Comparison of ENCODE assay signal across 24 cellular contexts in genomic region chr11:28535677-28536076, GRCh38.
"Had no signal": no experiment of that assay in that cellular context is flagged by ENCODE, and none has a peak within 500 bp of the region (broad histone marks: within the 10 kb centered on the region; RNA-seq: fewer than 3 reads in every experiment).

No MANE protein-coding gene starts in this region.

- ATAC-seq: effector memory CD8-positive, alpha-beta T cell; heart left ventricle; left lobe of liver; mucosa of descending colon; naive thymus-derived CD8-positive, alpha-beta T cell; psoas muscle; sciatic nerve; stimulated activated memory B cell treated with anti-CD40 and anti-IgM and Interleukin-4, amounts not matched to agents 10 μg/mL and 1 μg/mL and 100 μg/mL, for 72 hours had no signal

- H3K9me3 Mint-ChIP-seq: dendritic cell treated with granulocyte-macrophage colony-stimulating factor and Interleukin-4, amounts not matched to agents 40 ng/mL and 50 ng/mL, for 4 days; naive thymus-derived CD8-positive, alpha-beta T cell; stimulated activated memory B cell treated with anti-CD40 and anti-IgM and Interleukin-4, amounts not matched to agents 10 μg/mL and 1 μg/mL and 100 μg/mL, for 72 hours had no signal

- FAIRE-seq: colon, frontal cortex, islet of Langerhans had no signal

- H3K4me1 Mint-ChIP-seq: naive thymus-derived CD8-positive, alpha-beta T cell; stimulated activated memory B cell treated with anti-CD40 and anti-IgM and Interleukin-4, amounts not matched to agents 10 μg/mL and 1 μg/mL and 100 μg/mL, for 72 hours had no signal

- H3K27me3 ChIP-seq: heart left ventricle, neutrophil, spleen, testis, tibial nerve had no signal

- H3K4me3 Mint-ChIP-seq: dendritic cell treated with granulocyte-macrophage colony-stimulating factor and Interleukin-4, amounts not matched to agents 40 ng/mL and 50 ng/mL, for 4 days; effector memory CD8-positive, alpha-beta T cell; naive thymus-derived CD8-positive, alpha-beta T cell; stimulated activated memory B cell treated with anti-CD40 and anti-IgM and Interleukin-4, amounts not matched to agents 10 μg/mL and 1 μg/mL and 100 μg/mL, for 72 hours; stimulated activated naive CD8-positive, alpha-beta T cell treated with anti-CD3 and anti-CD28 coated beads, Interleukin-15, Interleukin-2, amounts not matched to agents 100 ng/mL and 50 ng/mL, for 24 hours had no signal

- DNase-seq: effector memory CD8-positive, alpha-beta T cell; erythroblast; heart left ventricle; hypothalamus; kidney glomerular epithelial cell; mucosa of descending colon; naive thymus-derived CD8-positive, alpha-beta T cell; psoas muscle; retina; spleen; stimulated activated CD4-positive, alpha-beta T cell treated with anti-CD3 and anti-CD28 coated beads, Interleukin-15, amount 100 ng/mL, for 24 hours; stimulated activated CD4-positive, alpha-beta T cell treated with anti-CD3 and anti-CD28 coated beads, Interleukin-1b, Interleukin-23, amount 100 ng/mL, for 48 hours; stimulated activated CD4-positive, alpha-beta T cell treated with anti-CD3 and anti-CD28 coated beads, Interleukin-4, amount 100 ng/mL, for 24 hours; testis had no signal

- H3K27ac ChIP-seq: heart left ventricle, neutrophil, psoas muscle, spleen, testis, tibial nerve had no signal

- H3K9me3 ChIP-seq: heart left ventricle, mucosa of descending colon, neutrophil, psoas muscle, spleen, testis, tibial nerve had no signal

- H3K36me3 Mint-ChIP-seq: naive thymus-derived CD8-positive, alpha-beta T cell; stimulated activated memory B cell treated with anti-CD40 and anti-IgM and Interleukin-4, amounts not matched to agents 10 μg/mL and 1 μg/mL and 100 μg/mL, for 72 hours had no signal

- H3K4me3 ChIP-seq: heart left ventricle, mucosa of descending colon, psoas muscle, spleen, testis, tibial nerve had no signal

- H3K4me1 ChIP-seq: heart left ventricle, psoas muscle, spleen, testis, tibial nerve had no signal

- H3K36me3 ChIP-seq: heart left ventricle, neutrophil, spleen, tibial nerve had no signal

- H3K27me3 Mint-ChIP-seq: dendritic cell treated with granulocyte-macrophage colony-stimulating factor and Interleukin-4, amounts not matched to agents 40 ng/mL and 50 ng/mL, for 4 days; effector memory CD8-positive, alpha-beta T cell; stimulated activated naive CD8-positive, alpha-beta T cell treated with anti-CD3 and anti-CD28 coated beads, Interleukin-15, Interleukin-2, amounts not matched to agents 100 ng/mL and 50 ng/mL, for 24 hours had no signal

- H3K27ac Mint-ChIP-seq: dendritic cell treated with granulocyte-macrophage colony-stimulating factor and Interleukin-4, amounts not matched to agents 40 ng/mL and 50 ng/mL, for 4 days; effector memory CD8-positive, alpha-beta T cell; naive thymus-derived CD8-positive, alpha-beta T cell; stimulated activated memory B cell treated with anti-CD40 and anti-IgM and Interleukin-4, amounts not matched to agents 10 μg/mL and 1 μg/mL and 100 μg/mL, for 72 hours; stimulated activated naive CD8-positive, alpha-beta T cell treated with anti-CD3 and anti-CD28 coated beads, Interleukin-15, Interleukin-2, amounts not matched to agents 100 ng/mL and 50 ng/mL, for 24 hours had no signal
